Comparison of ENCODE assay signal across 8 cellular contexts in genomic region chr18:74551936-74552555, GRCh38. TPM values are rescaled to one million over a fixed set of nuclear protein-coding genes. Genes with fewer than 3 reads are reported as not detected.
A peak's percentile ranks its signal among the peaks of the same experiment; 100 is the strongest.
DNase-seq lines count a peak whose midpoint lies in the region; TF ChIP-seq lines count a peak whose summit lies in the region.

No MANE protein-coding gene starts in this region.

- no peaks in the 10 kb centered on the region for H3K4me1 ChIP-seq in trophoblast cell (ENCODE audit: control insufficient read depth in 1 of 2, insufficient read depth in 2 of 2, low read length in 2 of 2)

- intact Hi-C loops in activated naive CD4-positive, alpha-beta T cell treated with anti-CD3 and anti-CD28 coated beads for 36 hours (cut with micrococcal nuclease) = loop anchor here (1.0 kb wide), 4 partner anchors 53 to 356 kb away; no protein-coding TSS in a partner anchor

- H3K9me3 Mint-ChIP-seq in HFFc6 = peaks cover 25% of the 10 kb centered on the region
- H3K9me3 Mint-ChIP-seq in activated naive CD4-positive, alpha-beta T cell treated with anti-CD3 and anti-CD28 coated beads for 36 hours = peaks cover 15% of the 10 kb centered on the region

- no peak overlapping the region for H3K4me3 ChIP-seq in trophoblast cell (ENCODE audit: low read depth, low read length)

- no peak overlapping the region for H2BK5ac ChIP-seq in trophoblast cell (ENCODE audit: low read depth, low read length, poor library complexity)

- H3K9me3 ChIP-seq in trophoblast cell (ENCODE audit: insufficient read depth, low read depth, low read length) = peaks cover 9% of the 10 kb centered on the region

- no peak overlapping the region for H3K18ac ChIP-seq in trophoblast cell (ENCODE audit: low read length)

- no peaks in the 10 kb centered on the region for H3K36me3 ChIP-seq in trophoblast cell (ENCODE audit: control insufficient read depth in 1 of 2, insufficient read depth in 2 of 2, low read length in 2 of 2)

- no peak overlapping the region for H3K14ac ChIP-seq in trophoblast cell (ENCODE audit: low read length)

- H3K27ac ChIP-seq in trophoblast cell (ENCODE audit: low read depth, low read length) = no peak overlapping the region

- DNase-seq in GM10266 (ENCODE audit: extremely low spot score) (peak; percentile 78), HFFc6 (peak; percentile 67), NAMALWA (ENCODE audit: low spot score) (peak; percentile 86), SK-N-DZ (ENCODE audit: low spot score) (peak; percentile 84), glomerular endothelial cell (ENCODE audit: extremely low read depth, low read depth, low spot score) (peak; percentile 77), trophoblast cell (peak; percentile 83 to 96), ureter (ENCODE audit: low spot score) (peak; percentile 86)
- peak; percentile 88 for DNase-seq in activated naive CD4-positive, alpha-beta T cell treated with anti-CD3 and anti-CD28 coated beads for 36 hours

- no peak overlapping the region for H3K4me2 ChIP-seq in trophoblast cell (ENCODE audit: low read length)

- no peak overlapping the region for H4K8ac ChIP-seq in trophoblast cell (ENCODE audit: low read depth, low read length)

- H2AFZ ChIP-seq in trophoblast cell (ENCODE audit: insufficient read depth, low read length, poor library complexity) = no peak overlapping the region

- H2BK120ac ChIP-seq in trophoblast cell (ENCODE audit: insufficient read depth, low read length, poor library complexity) = no peak overlapping the region

- H3K4ac ChIP-seq in trophoblast cell (ENCODE audit: low read depth, low read length) = no peak overlapping the region

- peaks cover 6% of the 10 kb centered on the region for H3K4me1 Mint-ChIP-seq in HFFc6 (ENCODE audit: low read depth)
- no peaks in the 10 kb centered on the region for H3K4me1 Mint-ChIP-seq in activated naive CD4-positive, alpha-beta T cell treated with anti-CD3 and anti-CD28 coated beads for 36 hours (ENCODE audit: low read depth)

- H4K12ac ChIP-seq in trophoblast cell (ENCODE audit: low read depth, low read length) = no peak overlapping the region

- WGBS in trophoblast cell (ENCODE audit: extremely low coverage, insufficient coverage, insufficient read length) = no CpG with 5 or more reads among the region's 5 CpGs

- H2BK12ac ChIP-seq in trophoblast cell (ENCODE audit: low read length) = no peak overlapping the region

- no peak overlapping the region for H3K9ac ChIP-seq in trophoblast cell (ENCODE audit: low read length)

- no peak overlapping the region for H2AK5ac ChIP-seq in trophoblast cell (ENCODE audit: low read length)

- H3K27me3 ChIP-seq in trophoblast cell (ENCODE audit: insufficient read depth, low read length) = peaks cover 7% of the 10 kb centered on the region

- no peak overlapping the region for H3K27ac Mint-ChIP-seq in HFFc6
- no peak overlapping the region for H3K27ac Mint-ChIP-seq in activated naive CD4-positive, alpha-beta T cell treated with anti-CD3 and anti-CD28 coated beads for 36 hours

- H3K23ac ChIP-seq in trophoblast cell (ENCODE audit: low read length) = no peak overlapping the region

- peaks cover 25% of the 10 kb centered on the region for H3K27me3 Mint-ChIP-seq in HFFc6 (ENCODE audit: insufficient read depth)
- H3K27me3 Mint-ChIP-seq in activated naive CD4-positive, alpha-beta T cell treated with anti-CD3 and anti-CD28 coated beads for 36 hours (ENCODE audit: low read depth) = peaks cover 2% of the 10 kb centered on the region

- no peaks in the 10 kb centered on the region for H3K79me2 ChIP-seq in trophoblast cell (ENCODE audit: control insufficient read depth, insufficient read depth, low read length, poor library complexity)

- H4K91ac ChIP-seq in trophoblast cell (ENCODE audit: low read depth, low read length) = no peak overlapping the region

- no peaks in the 10 kb centered on the region for H3K79me1 ChIP-seq in trophoblast cell (ENCODE audit: low read length)

- CTCF ChIA-PET in activated naive CD4-positive, alpha-beta T cell treated with anti-CD3 and anti-CD28 coated beads for 36 hours (lab: Charles Lee) = interaction anchor here (0.6 to 2.0 kb wide), 48 partner anchors 8 to 1786 kb away, joined by 3 to 28 read pairs (median 5); no protein-coding TSS in a partner anchor

- peak; percentile 85 for TF ChIP-seq CTCF in GM10266 (IDR thresholded peaks at IDR 0.05; ENCODE audit: control insufficient read depth, insufficient read depth, low read depth, missing control alignments)
- TF ChIP-seq CTCF in HFFc6 (IDR thresholded peaks at IDR 0.05) = peak; percentile 93

- H3K36me3 Mint-ChIP-seq in HFFc6 (ENCODE audit: low read depth) = peaks cover 16% of the 10 kb centered on the region
- peaks cover 2% of the 10 kb centered on the region for H3K36me3 Mint-ChIP-seq in activated naive CD4-positive, alpha-beta T cell treated with anti-CD3 and anti-CD28 coated beads for 36 hours (ENCODE audit: low read depth)

- no peak overlapping the region for H3K4me3 Mint-ChIP-seq in HFFc6
- H3K4me3 Mint-ChIP-seq in activated naive CD4-positive, alpha-beta T cell treated with anti-CD3 and anti-CD28 coated beads for 36 hours = no peak overlapping the region

RNA-seq across cellular contexts. Expression of gene CNDP1, which starts 17.7 kb away (rescaled TPM):
- total RNA-seq in HFFc6 (2021; fragmentation: NEBNext Ultra II Directional; extraction: Animal tissue kit (Norgen Biotek cat#: 25700)) = not detected
- polyA plus RNA-seq in SK-N-DZ (2014; cell fraction: cytosol; rRNA removed) = 0.14 TPM in 1 of 2 replicates, not detected in the other
- polyA plus RNA-seq in SK-N-DZ (2014; cell fraction: nucleus; rRNA removed) = 0.06 and 0.84 TPM in 2 replicates
- total RNA-seq in activated naive CD4-positive, alpha-beta T cell treated with anti-CD3 and anti-CD28 coated beads for 36 hours = not detected
- total RNA-seq in glomerular endothelial cell = not detected in 2 replicates
- polyA plus RNA-seq in trophoblast cell (2013) = 0.10 and 0.15 TPM in 2 replicates
- 0.31 TPM for total RNA-seq in ureter

RNA-seq across cellular contexts. Expression of gene ZNF407, which starts 45.6 kb away (rescaled TPM):
- total RNA-seq in HFFc6 (2021; fragmentation: NEBNext Ultra II Directional; extraction: Animal tissue kit (Norgen Biotek cat#: 25700)) = 1 to 10 TPM; 7.9 to 9.7 (median 9.1) TPM
- 3.0 and 3.2 TPM in 2 replicates for polyA plus RNA-seq in SK-N-DZ (2014; cell fraction: cytosol; rRNA removed)
- polyA plus RNA-seq in SK-N-DZ (2014; cell fraction: nucleus; rRNA removed) = 2.3 and 4.1 TPM in 2 replicates
- 1 to 10 TPM; 9.8 to 9.9 TPM for total RNA-seq in activated naive CD4-positive, alpha-beta T cell treated with anti-CD3 and anti-CD28 coated beads for 36 hours
- 9.7 and 14.3 TPM in 2 replicates for total RNA-seq in glomerular endothelial cell
- 2.2 TPM in 2 replicates for polyA plus RNA-seq in trophoblast cell (2013)
- total RNA-seq in ureter = 27.2 TPM

RNA-seq across cellular contexts. Expression of gene CNDP2, which starts 55.9 kb away (rescaled TPM):
- 10 to 100 TPM; 79.7 to 95.4 (median 85.3) TPM for total RNA-seq in HFFc6 (2021; fragmentation: NEBNext Ultra II Directional; extraction: Animal tissue kit (Norgen Biotek cat#: 25700))
- polyA plus RNA-seq in SK-N-DZ (2014; cell fraction: cytosol; rRNA removed) = 28.5 and 34.0 TPM in 2 replicates
- polyA plus RNA-seq in SK-N-DZ (2014; cell fraction: nucleus; rRNA removed) = 18.8 and 36.7 TPM in 2 replicates
- total RNA-seq in activated naive CD4-positive, alpha-beta T cell treated with anti-CD3 and anti-CD28 coated beads for 36 hours = 100 to 1,000 TPM; 101 to 107 TPM
- total RNA-seq in glomerular endothelial cell (126 and 128 TPM in 2 replicates), ureter (344 TPM)
- 190 and 204 TPM in 2 replicates for polyA plus RNA-seq in trophoblast cell (2013)
